Comparison of ENCODE assay signal across 11 cellular contexts in the genomic region with DNA sequence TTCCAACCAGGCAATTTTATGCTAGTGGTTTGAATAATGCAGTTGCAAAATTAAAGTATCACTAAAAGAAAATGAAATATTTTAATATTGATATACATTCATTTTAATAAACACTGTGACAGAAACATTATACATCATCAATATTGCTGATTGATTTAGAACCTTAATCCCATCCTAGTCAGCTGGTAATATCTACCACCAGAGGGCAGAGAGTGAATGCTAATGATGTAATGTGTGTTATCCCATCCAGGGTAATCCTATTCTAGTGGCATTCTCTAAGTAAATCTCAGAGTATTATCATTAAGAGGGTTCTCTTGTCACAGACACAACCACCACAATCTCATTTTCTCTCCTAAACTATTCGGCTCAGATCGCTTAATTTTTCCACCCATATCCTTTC.
A peak's percentile ranks its signal among the peaks of the same experiment; 100 is the strongest.
DNase-seq lines count a peak whose midpoint lies in the region; ATAC-seq and TF ChIP-seq lines count a peak whose summit lies in the region.
"Had no signal": no experiment of that assay in that cellular context is flagged by ENCODE, and none has a peak within 500 bp of the region (broad histone marks: within the 10 kb centered on the region; RNA-seq: fewer than 3 reads in every experiment).

No MANE protein-coding gene starts in this region.

- no peak for ATAC-seq in HG03175 (IDR thresholded peaks at IDR 0.05; ENCODE audit: unreplicated experiment)

- H3K4me3 ChIP-seq in AG04450 (ENCODE audit: low read depth, low read length), result no peak overlapping the region
- no peak overlapping the region for H3K4me3 ChIP-seq in HFF-Myc (replicated peaks; ENCODE audit: low read depth, low read length)
- H3K4me3 ChIP-seq in CD8-positive, alpha-beta memory T cell (ENCODE audit: low read length), result no peak overlapping the region
- H3K4me3 ChIP-seq: SJSA1 had no signal

- no peaks in the 10 kb centered on the region for H3K9me3 ChIP-seq in AG04450 (ENCODE audit: control insufficient read depth, insufficient read depth, low read length)
- no peaks in the 10 kb centered on the region for H3K9me3 ChIP-seq in CD8-positive, alpha-beta memory T cell (ENCODE audit: low read length)
- H3K9me3 ChIP-seq: SJSA1 had no signal

- no peak overlapping the region for H3K27ac ChIP-seq in AG04450 (ENCODE audit: low read depth, low read length)
- no peak overlapping the region for H3K27ac ChIP-seq in CD8-positive, alpha-beta memory T cell (ENCODE audit: low read depth, low read length)
- H3K27ac ChIP-seq: SJSA1 had no signal

- H3K27me3 ChIP-seq in AG04450 (ENCODE audit: control insufficient read depth, insufficient read depth, low read length), result no peaks in the 10 kb centered on the region
- H3K27me3 ChIP-seq in CD8-positive, alpha-beta memory T cell (ENCODE audit: insufficient read depth, low read length, poor library complexity, severe bottlenecking), result no peaks in the 10 kb centered on the region
- H3K27me3 ChIP-seq: SJSA1 had no signal

- CTCF ChIA-PET in AG04450 (lab: Charles Lee), result no interaction called here
- CTCF ChIA-PET in CD8-positive, alpha-beta memory T cell (lab: Charles Lee), result no interaction called here

- no peaks in the 10 kb centered on the region for H3K27me3 Mint-ChIP-seq in CD8-positive, alpha-beta memory T cell
- H3K27me3 Mint-ChIP-seq: activated naive CD8-positive, alpha-beta T cell treated with anti-CD3 and anti-CD28 coated beads, Interleukin-2, amount 10 ng/mL, durations not matched to agents 7 days and 5 days had no signal

- no peak overlapping the region for H3K27ac Mint-ChIP-seq in CD8-positive, alpha-beta memory T cell
- H3K27ac Mint-ChIP-seq: activated naive CD8-positive, alpha-beta T cell treated with anti-CD3 and anti-CD28 coated beads, Interleukin-2, amount 10 ng/mL, durations not matched to agents 7 days and 5 days had no signal

- H3K4me3 Mint-ChIP-seq in CD8-positive, alpha-beta memory T cell, result no peak overlapping the region
- H3K4me3 Mint-ChIP-seq: activated naive CD8-positive, alpha-beta T cell treated with anti-CD3 and anti-CD28 coated beads, Interleukin-2, amount 10 ng/mL, durations not matched to agents 7 days and 5 days had no signal

- H3K36me3 ChIP-seq in CD8-positive, alpha-beta memory T cell (ENCODE audit: insufficient read depth, low read length), result no peaks in the 10 kb centered on the region
- H3K36me3 ChIP-seq: SJSA1 had no signal

- H3K9me3 Mint-ChIP-seq in CD8-positive, alpha-beta memory T cell, result peaks cover 0 to 9% (median 3%) of the 10 kb centered on the region in 5 donors
- H3K9me3 Mint-ChIP-seq: activated naive CD8-positive, alpha-beta T cell treated with anti-CD3 and anti-CD28 coated beads, Interleukin-2, amount 10 ng/mL, durations not matched to agents 7 days and 5 days had no signal

- POLR2A ChIA-PET in AG04450 (lab: Yijun Ruan, JAX), result no interaction called here
- POLR2A ChIA-PET in CD8-positive, alpha-beta memory T cell (lab: Charles Lee), result no interaction called here

- 0 out of 2 replicates have a peak, but pooled peaks have one; percentile 21 for TF ChIP-seq CTCF in AG04450 (IDR thresholded peaks at IDR 0.05; ENCODE audit: low read depth, low read length)
- TF ChIP-seq CTCF in HFF-Myc (IDR thresholded peaks at IDR 0.05; ENCODE audit: low read depth, low read length, missing control alignments), result peak; percentile 5

- H3K4me1 ChIP-seq in CD8-positive, alpha-beta memory T cell (ENCODE audit: insufficient read depth, low read length), result no peaks in the 10 kb centered on the region
- H3K4me1 ChIP-seq: SJSA1 had no signal

- no peak for DNase-seq in AG04450 (ENCODE audit: low read depth, low spot score)
- DNase-seq in HFF-Myc (ENCODE audit: extremely low read depth, low read depth), result no peak
- DNase-seq in RKO (ENCODE audit: low spot score), result peak; percentile 10
- peak; percentile 27 for DNase-seq in inferior parietal cortex (ENCODE audit: extremely low spot score)
- no peak for DNase-seq in CD8-positive, alpha-beta memory T cell
- no peak for DNase-seq in putamen (ENCODE audit: low spot score)
- no peak for DNase-seq in stimulated activated CD8-positive, alpha-beta memory T cell treated with anti-CD3 and anti-CD28 coated beads, Interleukin-4, amount 100 ng/mL, for 48 hours
- DNase-seq: activated naive CD8-positive, alpha-beta T cell treated with anti-CD3 and anti-CD28 coated beads, Interleukin-2, amount 10 ng/mL, durations not matched to agents 7 days and 5 days; islet precursor cell had no signal

- no peaks in the 10 kb centered on the region for H3K4me1 Mint-ChIP-seq in CD8-positive, alpha-beta memory T cell

- no peaks in the 10 kb centered on the region for H3K36me3 Mint-ChIP-seq in CD8-positive, alpha-beta memory T cell
- H3K36me3 Mint-ChIP-seq: activated naive CD8-positive, alpha-beta T cell treated with anti-CD3 and anti-CD28 coated beads, Interleukin-2, amount 10 ng/mL, durations not matched to agents 7 days and 5 days had no signal

Comparison
In these comparisons a context has a peak if more than half of its experiments do, and no peak if none do; other contexts are left out.
1. DNase-seq: peak in RKO (single experiment) and inferior parietal cortex (single experiment); none in AG04450 (single experiment), HFF-Myc (single experiment), CD8-positive, alpha-beta memory T cell (0 of 5), putamen (single experiment) and stimulated activated CD8-positive, alpha-beta memory T cell treated with anti-CD3 and anti-CD28 coated beads, Interleukin-4, amount 100 ng/mL, for 48 hours (single experiment).